In genomic region chrX:136778020-136778419, GRCh38 we compare ENCODE assay signal across 18 cellular contexts. TPM values are rescaled to one million over a fixed set of nuclear protein-coding genes. Genes with fewer than 3 reads are reported as not detected.
DNase-seq lines count a peak whose midpoint lies in the region; ATAC-seq and TF ChIP-seq lines count a peak whose summit lies in the region.
"Had no signal": no experiment of that assay in that cellular context is flagged by ENCODE, and none has a peak within 500 bp of the region (broad histone marks: within the 10 kb centered on the region; RNA-seq: fewer than 3 reads in every experiment).

No MANE protein-coding gene starts in this region.

- intact Hi-C loops in activated CD4-positive, alpha-beta T cell treated with anti-CD3 and anti-CD28 coated beads for 36 hours (cut with DNase I, micrococcal nuclease): loop anchor here (2.0 kb wide), 2 partner anchors 27 to 67 kb away; no protein-coding TSS in a partner anchor
- intact Hi-C loops in activated T-helper 2 cell treated with anti-CD3 and anti-CD28 coated beads, Interferon-gamma antibody, Interleukin-2, Interleukin-4, amounts not matched to agents 10 μg/mL and 5 μg/mL and 100 μg/mL, durations not matched to agents 14 hours and 24 hours and 36 hours (cut with micrococcal nuclease): loop anchor here (2.0 to 5.0 kb wide), 4 partner anchors 13 to 159 kb away; no protein-coding TSS in a partner anchor
- intact Hi-C loops in psoas muscle (cut with DNase I): no loop called here
- intact Hi-C loops in stomach (cut with DNase I; ENCODE audit: low total_unique reads): no loop called here

- H3K27ac Mint-ChIP-seq in activated CD4-positive, alpha-beta T cell treated with anti-CD3 and anti-CD28 coated beads for 36 hours: no peak overlapping the region
- H3K27ac Mint-ChIP-seq in activated T-helper 2 cell treated with anti-CD3 and anti-CD28 coated beads, Interferon-gamma antibody, Interleukin-2, Interleukin-4, amounts not matched to agents 10 μg/mL and 5 μg/mL and 100 μg/mL, durations not matched to agents 14 hours and 24 hours and 36 hours: peak overlapping the region; percentile 97
- H3K27ac Mint-ChIP-seq: type B pancreatic cell had no signal

- peak overlapping the region; percentile 89 for H3K4me3 Mint-ChIP-seq in activated CD4-positive, alpha-beta T cell treated with anti-CD3 and anti-CD28 coated beads for 36 hours
- peak overlapping the region; percentile 90 for H3K4me3 Mint-ChIP-seq in activated T-helper 2 cell treated with anti-CD3 and anti-CD28 coated beads, Interferon-gamma antibody, Interleukin-2, Interleukin-4, amounts not matched to agents 10 μg/mL and 5 μg/mL and 100 μg/mL, durations not matched to agents 14 hours and 24 hours and 36 hours (ENCODE audit: low read depth)
- H3K4me3 Mint-ChIP-seq: type B pancreatic cell had no signal

- H3K27me3 Mint-ChIP-seq in activated CD4-positive, alpha-beta T cell treated with anti-CD3 and anti-CD28 coated beads for 36 hours: no peaks in the 10 kb centered on the region
- H3K27me3 Mint-ChIP-seq in activated T-helper 2 cell treated with anti-CD3 and anti-CD28 coated beads, Interferon-gamma antibody, Interleukin-2, Interleukin-4, amounts not matched to agents 10 μg/mL and 5 μg/mL and 100 μg/mL, durations not matched to agents 14 hours and 24 hours and 36 hours (ENCODE audit: low read depth): no peaks in the 10 kb centered on the region
- H3K27me3 Mint-ChIP-seq: type B pancreatic cell had no signal

- H3K9me3 Mint-ChIP-seq in activated CD4-positive, alpha-beta T cell treated with anti-CD3 and anti-CD28 coated beads for 36 hours (ENCODE audit: low read depth): no peaks in the 10 kb centered on the region
- H3K9me3 Mint-ChIP-seq in activated T-helper 2 cell treated with anti-CD3 and anti-CD28 coated beads, Interferon-gamma antibody, Interleukin-2, Interleukin-4, amounts not matched to agents 10 μg/mL and 5 μg/mL and 100 μg/mL, durations not matched to agents 14 hours and 24 hours and 36 hours: no peaks in the 10 kb centered on the region
- H3K9me3 Mint-ChIP-seq: type B pancreatic cell had no signal

- TF ChIP-seq CTCF in psoas muscle (IDR thresholded peaks at IDR 0.05) (no peak), stomach (IDR thresholded peaks at IDR 0.05) (no peak)

- CTCF ChIA-PET in activated CD4-positive, alpha-beta T cell treated with anti-CD3 and anti-CD28 coated beads for 36 hours (lab: Charles Lee): no interaction called here

- H3K27ac ChIP-seq in psoas muscle (peak overlapping the region; percentile 79), stomach (peak overlapping the region in 1 of 5 donors; percentile 79)
- H3K27ac ChIP-seq: gastroesophageal sphincter, pancreas had no signal

- no peaks in the 10 kb centered on the region for H3K36me3 ChIP-seq in psoas muscle (ENCODE audit: insufficient read depth in 1 of 2, low read depth in 1 of 2)
- H3K36me3 ChIP-seq in stomach: no peaks in the 10 kb centered on the region
- H3K36me3 ChIP-seq: gastroesophageal sphincter, pancreas had no signal

- DNase-seq in activated CD4-positive, alpha-beta T cell treated with anti-CD3 and anti-CD28 coated beads for 36 hours: no peak
- no peak for DNase-seq in activated CD4-positive, alpha-beta T cell treated with anti-CD3 and anti-CD28 coated beads, Interleukin-2, amount 50 U/mL, for 1 hour
- no peak for DNase-seq in activated T-helper 2 cell treated with anti-CD3 and anti-CD28 coated beads, Interferon-gamma antibody, Interleukin-2, Interleukin-4, amounts not matched to agents 10 μg/mL and 5 μg/mL and 100 μg/mL, durations not matched to agents 14 hours and 24 hours and 36 hours (ENCODE audit: low spot score)
- DNase-seq in psoas muscle: no peak
- DNase-seq in stomach: no peak
- no peak for DNase-seq in SHP77 (lab: John Stamatoyannopoulos, UW)
- DNase-seq: GDM1, left ventricle myocardium superior, NCI-H1694, NCI-H446 treated with DMSO at 0.1 percent for 48 hours, pancreas, Right ventricle myocardium superior had no signal

- H3K4me1 ChIP-seq in psoas muscle (no peaks in the 10 kb centered on the region), stomach (no peaks in the 10 kb centered on the region)
- H3K4me1 ChIP-seq: gastroesophageal sphincter, pancreas had no signal

- no peak for ATAC-seq in activated CD4-positive, alpha-beta T cell treated with anti-CD3 and anti-CD28 coated beads for 36 hours
- peak; percentile 40 for ATAC-seq in GM19351 (IDR thresholded peaks at IDR 0.05; ENCODE audit: unreplicated experiment)
- ATAC-seq in psoas muscle: peak in 2 of 4 donors; percentile 32 to 37
- no peak for ATAC-seq in esophagus mucosa
- ATAC-seq: activated CD4-positive, CD25-positive, alpha-beta regulatory T cell treated with anti-CD3 and anti-CD28 coated beads, Interleukin-2, amount 50 U/mL, for 24 hours; gastroesophageal sphincter; left ventricle myocardium superior; pancreas had no signal

- peaks cover 25% of the 10 kb centered on the region for H3K36me3 Mint-ChIP-seq in activated CD4-positive, alpha-beta T cell treated with anti-CD3 and anti-CD28 coated beads for 36 hours (ENCODE audit: low read depth)
- H3K36me3 Mint-ChIP-seq in activated T-helper 2 cell treated with anti-CD3 and anti-CD28 coated beads, Interferon-gamma antibody, Interleukin-2, Interleukin-4, amounts not matched to agents 10 μg/mL and 5 μg/mL and 100 μg/mL, durations not matched to agents 14 hours and 24 hours and 36 hours (ENCODE audit: low read depth): peaks cover 52% of the 10 kb centered on the region
- H3K36me3 Mint-ChIP-seq: type B pancreatic cell had no signal

- no peaks in the 10 kb centered on the region for H3K27me3 ChIP-seq in psoas muscle (ENCODE audit: insufficient read depth in 3 of 3, low read length in 2 of 3)
- no peaks in the 10 kb centered on the region for H3K27me3 ChIP-seq in stomach
- H3K27me3 ChIP-seq: gastroesophageal sphincter had no signal

- TF ChIP-seq EP300 in stomach (IDR thresholded peaks at IDR 0.05): no peak

- H3K4me3 ChIP-seq in psoas muscle (no peak overlapping the region), stomach (no peak overlapping the region)
- H3K4me3 ChIP-seq: coronary artery, gastroesophageal sphincter, pancreas had no signal

- WGBS in psoas muscle, 3 donors: 70 to 86% (median 74%) methylated on average over 3 of the region's 3 CpGs
- WGBS in stomach, 5 donors: 79 to 93% (median 90%) methylated on average over 3 of the region's 3 CpGs

- peaks cover 62% of the 10 kb centered on the region for H3K4me1 Mint-ChIP-seq in activated CD4-positive, alpha-beta T cell treated with anti-CD3 and anti-CD28 coated beads for 36 hours
- H3K4me1 Mint-ChIP-seq in activated T-helper 2 cell treated with anti-CD3 and anti-CD28 coated beads, Interferon-gamma antibody, Interleukin-2, Interleukin-4, amounts not matched to agents 10 μg/mL and 5 μg/mL and 100 μg/mL, durations not matched to agents 14 hours and 24 hours and 36 hours (ENCODE audit: low read depth): peaks cover 57% of the 10 kb centered on the region

- POLR2A ChIA-PET in activated CD4-positive, alpha-beta T cell treated with anti-CD3 and anti-CD28 coated beads for 36 hours (lab: Charles Lee): interaction anchor here (0.6 kb wide), 1 partner anchor 101 kb away, joined by 6 read pairs; no protein-coding TSS in a partner anchor

- TF ChIP-seq POLR2A in stomach (IDR thresholded peaks at IDR 0.05): no peak

- H3K9me3 ChIP-seq in psoas muscle (no peaks in the 10 kb centered on the region), stomach (no peaks in the 10 kb centered on the region)
- H3K9me3 ChIP-seq: gastroesophageal sphincter, pancreas had no signal

RNA-seq across cellular contexts. Expression of gene ARHGEF6, which starts 2.7 kb away (rescaled TPM):
- 10 to 100 TPM; 44.5 to 53.6 TPM for total RNA-seq in activated CD4-positive, alpha-beta T cell treated with anti-CD3 and anti-CD28 coated beads for 36 hours
- total RNA-seq in activated T-helper 2 cell treated with anti-CD3 and anti-CD28 coated beads, Interferon-gamma antibody, Interleukin-2, Interleukin-4, amounts not matched to agents 10 μg/mL and 5 μg/mL and 100 μg/mL, durations not matched to agents 14 hours and 24 hours and 36 hours: 77.2 and 77.9 TPM in 2 replicates
- total RNA-seq in psoas muscle (10 to 100 TPM; 25.4 to 70.5 (median 53.8) TPM), esophagus mucosa (1.2 TPM), stomach (10 to 100 TPM in 2 of 5 donors, 1 to 10 TPM in 3; 1.7 to 22.9 (median 8.5) TPM)
- polyA plus RNA-seq in psoas muscle (10 to 100 TPM; 11.4 to 22.5 (median 19.6) TPM), stomach (10 to 100 TPM in 1 of 3 donors, 1 to 10 TPM in 2; 2.6 to 10.1 (median 7.7) TPM)

Comparison
In these comparisons a context has a peak if more than half of its experiments do, and no peak if none do; other contexts are left out.
1. intact Hi-C loops: an anchor here in activated CD4-positive, alpha-beta T cell treated with anti-CD3 and anti-CD28 coated beads for 36 hours (2.0 kb wide) and activated T-helper 2 cell treated with anti-CD3 and anti-CD28 coated beads, Interferon-gamma antibody, Interleukin-2, Interleukin-4, amounts not matched to agents 10 μg/mL and 5 μg/mL and 100 μg/mL, durations not matched to agents 14 hours and 24 hours and 36 hours (2.0 to 5.0 kb wide); none called in psoas muscle and stomach.